32 cellular contexts compared by ENCODE assay signal in genomic region chr11:116649268-116649667, GRCh38.
"Had no signal": no experiment of that assay in that cellular context is flagged by ENCODE, and none has a peak within 500 bp of the region (broad histone marks: within the 10 kb centered on the region; RNA-seq: fewer than 3 reads in every experiment).

No MANE protein-coding gene starts in this region.

- H3K27me3 ChIP-seq: brain microvascular endothelial cell had no signal

- DNase-seq: activated B cell treated with CpG ODN at 0.5 μM for 24 hours; activated CD4-positive, alpha-beta memory T cell treated with anti-CD3 and anti-CD28 coated beads for 36 hours; activated CD4-positive, alpha-beta T cell treated with anti-CD3 and anti-CD28 coated beads for 4 hours; activated CD4-positive, alpha-beta T cell treated with anti-CD3 and anti-CD28 coated beads, Interleukin-2, amount 50 U/mL, for 1 hour; activated CD4-positive, CD25-positive, alpha-beta regulatory T cell treated with anti-CD3 and anti-CD28 coated beads, Interleukin-2, amount 50 U/mL, for 72 hours; activated effector memory CD4-positive, alpha-beta T cell treated with anti-CD3 and anti-CD28 coated beads, Interleukin-2, amount 50 U/mL, for 16 hours; activated naive CD4-positive, alpha-beta T cell; activated naive CD4-positive, alpha-beta T cell treated with anti-CD3 and anti-CD28 coated beads, Interleukin-2, amount 50 U/mL, for 16 hours; activated naive CD8-positive, alpha-beta T cell treated with anti-CD3 and anti-CD28 coated beads for 36 hours; activated T-cell treated with anti-CD3 and anti-CD28 coated beads, Interleukin-2, amount 50 U/mL, for 48 hours; amniotic stem cell; aorta; brain microvascular endothelial cell; central memory CD4-positive, alpha-beta T cell; NCI-H1092 treated with DMSO at 0.1 percent for 48 hours; NCI-H1417; NCI-H146; NCI-H187; NCI-H2107; NCI-H2171; NCI-H510A; NCI-H526; NCI-H748 treated with DMSO at 0.1 percent for 48 hours; NK-92 treated with Interleukin-12 subunit alpha and Interleukin-12 subunit beta, amount 100 ng/mL, for 24 hours; PC-9; Right ventricle myocardium superior; SW 1271; T-helper 1 cell; T-helper 2 cell; T-helper 9 cell had no signal

- H3K9me3 Mint-ChIP-seq: activated B cell treated with CpG ODN at 0.5 μM for 24 hours; activated CD4-positive, alpha-beta memory T cell treated with anti-CD3 and anti-CD28 coated beads for 36 hours; activated naive CD8-positive, alpha-beta T cell treated with anti-CD3 and anti-CD28 coated beads for 36 hours had no signal

- H3K27me3 Mint-ChIP-seq: activated naive CD8-positive, alpha-beta T cell treated with anti-CD3 and anti-CD28 coated beads for 36 hours had no signal

- H3K27ac Mint-ChIP-seq: activated B cell treated with CpG ODN at 0.5 μM for 24 hours; activated CD4-positive, alpha-beta memory T cell treated with anti-CD3 and anti-CD28 coated beads for 36 hours; activated naive CD8-positive, alpha-beta T cell treated with anti-CD3 and anti-CD28 coated beads for 36 hours had no signal

- H3K36me3 ChIP-seq: brain microvascular endothelial cell had no signal

- H3K36me3 Mint-ChIP-seq: activated CD4-positive, alpha-beta memory T cell treated with anti-CD3 and anti-CD28 coated beads for 36 hours; activated naive CD8-positive, alpha-beta T cell treated with anti-CD3 and anti-CD28 coated beads for 36 hours had no signal

- H3K4me3 Mint-ChIP-seq: activated B cell treated with CpG ODN at 0.5 μM for 24 hours; activated CD4-positive, alpha-beta memory T cell treated with anti-CD3 and anti-CD28 coated beads for 36 hours; activated naive CD8-positive, alpha-beta T cell treated with anti-CD3 and anti-CD28 coated beads for 36 hours had no signal

- H3K4me1 Mint-ChIP-seq: activated B cell treated with CpG ODN at 0.5 μM for 24 hours; activated naive CD8-positive, alpha-beta T cell treated with anti-CD3 and anti-CD28 coated beads for 36 hours had no signal

- H3K27ac ChIP-seq: brain microvascular endothelial cell, PC-9, RWPE1, VCaP had no signal

- H3K4me3 ChIP-seq: PC-9 had no signal
